1 cellular context compared by ENCODE assay signal in the genomic region with DNA sequence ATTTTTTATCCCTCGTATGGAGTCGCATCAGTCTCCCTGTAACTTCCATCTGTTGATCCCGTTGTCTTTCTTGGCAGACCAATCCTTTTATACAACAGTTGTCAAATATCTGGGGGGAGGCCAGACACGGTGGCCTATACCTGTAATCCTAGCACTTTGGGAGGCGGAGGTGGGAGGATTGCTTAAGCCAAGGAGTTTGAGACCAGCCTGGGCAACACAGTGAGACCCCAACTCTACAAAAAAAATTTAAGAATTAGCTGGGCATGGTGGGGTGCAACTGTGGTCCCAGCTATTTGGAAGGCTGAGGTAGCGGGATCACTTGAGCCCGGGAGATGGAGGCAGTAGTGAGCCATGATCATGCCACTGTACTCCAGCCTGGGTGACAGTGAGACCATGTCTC.
TF ChIP-seq lines count a peak whose summit lies in the region.

No MANE protein-coding gene starts in this region.

TF ChIP-seq in A549, 52 proteins besides CTCF, POLR2A, EP300 and RAD21:
- TF ChIP-seq JUN (IDR thresholded peaks at IDR 0.05) (0 out of 5 replicates have a peak, but pooled peaks of 1 of the 2 experiments have one; percentile 11), HDAC2 (IDR thresholded peaks at IDR 0.05) (no peak), PHF8 (IDR thresholded peaks at IDR 0.05; ENCODE audit: borderline replicate concordance, low read depth) (no peak)
- TF ChIP-seq, protein P1, sequence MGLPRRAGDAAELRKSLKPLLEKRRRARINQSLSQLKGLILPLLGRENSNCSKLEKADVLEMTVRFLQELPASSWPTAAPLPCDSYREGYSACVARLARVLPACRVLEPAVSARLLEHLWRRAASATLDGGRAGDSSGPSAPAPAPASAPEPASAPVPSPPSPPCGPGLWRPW (IDR thresholded peaks at IDR 0.05), result no peak
